In the genomic region with DNA sequence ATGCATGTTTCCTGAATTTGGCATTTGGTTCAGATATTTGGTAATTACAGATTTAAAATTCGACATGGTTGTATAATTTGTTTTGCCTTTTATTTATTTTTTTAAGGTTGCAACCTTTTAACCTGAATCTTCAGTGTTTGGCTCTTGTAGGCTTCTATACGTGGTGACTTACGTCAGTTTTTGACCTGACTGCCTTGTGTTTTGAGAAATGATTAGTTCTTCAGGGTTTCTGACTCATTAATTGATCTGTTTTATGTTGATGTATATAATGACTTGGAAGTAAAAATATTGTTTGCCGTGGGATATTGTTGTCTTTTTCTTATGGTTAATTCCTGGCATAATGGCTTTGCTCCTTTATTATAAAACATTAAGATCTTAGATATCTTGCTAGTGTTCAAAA, we compare ENCODE assay signal across 3 cellular contexts.
TF ChIP-seq lines count a peak whose summit lies in the region.

No MANE protein-coding gene starts in this region.

TF ChIP-seq in SK-N-SH, 30 proteins besides CTCF, POLR2A, EP300 and RAD21 (continues in another document):
- TF ChIP-seq JUND (IDR thresholded peaks at IDR 0.05) (no peak), PBX3 (IDR thresholded peaks at IDR 0.05) (no peak), YY1 (IDR thresholded peaks at IDR 0.05; ENCODE audit: low read depth) (no peak), FOXJ3 (CRISPR knock-in tag; IDR thresholded peaks at IDR 0.05) (no peak), MXI1 (IDR thresholded peaks at IDR 0.05; ENCODE audit: low read depth, low read length) (no peak), SMC3 (IDR thresholded peaks at IDR 0.05; ENCODE audit: low read depth, low read length) (no peak), ZBTB33 (IDR thresholded peaks at IDR 0.05; ENCODE audit: borderline replicate concordance, low read depth) (no peak), SIN3A (IDR thresholded peaks at IDR 0.05; ENCODE audit: borderline replicate concordance, low read depth, low read length) (no peak), ELF1 (IDR thresholded peaks at IDR 0.05) (no peak), TCF12 (IDR thresholded peaks at IDR 0.05) (no peak), RFX5 (IDR thresholded peaks at IDR 0.05; ENCODE audit: low read length) (no peak), USF1 (IDR thresholded peaks at IDR 0.05; ENCODE audit: borderline replicate concordance, low read depth) (no peak)

TF ChIP-seq in SK-N-SH treated with all-trans-retinoic acid at 6 μM for 48 hours, 23 proteins besides CTCF, POLR2A, EP300 and RAD21:
- no peak for TF ChIP-seq CSRNP3 (CRISPR knock-in tag; IDR thresholded peaks at IDR 0.05)
- TF ChIP-seq TCF4 (CRISPR knock-in tag; IDR thresholded peaks at IDR 0.05; ENCODE audit: borderline replicate concordance): no peak
- TF ChIP-seq ZNF565 (CRISPR knock-in tag; conservative IDR thresholded peaks at IDR 0.05; ENCODE audit: low read depth): no peak
- no peak for TF ChIP-seq BACH2 (CRISPR knock-in tag; IDR thresholded peaks at IDR 0.05; ENCODE audit: borderline replicate concordance)
- TF ChIP-seq, protein P1, sequence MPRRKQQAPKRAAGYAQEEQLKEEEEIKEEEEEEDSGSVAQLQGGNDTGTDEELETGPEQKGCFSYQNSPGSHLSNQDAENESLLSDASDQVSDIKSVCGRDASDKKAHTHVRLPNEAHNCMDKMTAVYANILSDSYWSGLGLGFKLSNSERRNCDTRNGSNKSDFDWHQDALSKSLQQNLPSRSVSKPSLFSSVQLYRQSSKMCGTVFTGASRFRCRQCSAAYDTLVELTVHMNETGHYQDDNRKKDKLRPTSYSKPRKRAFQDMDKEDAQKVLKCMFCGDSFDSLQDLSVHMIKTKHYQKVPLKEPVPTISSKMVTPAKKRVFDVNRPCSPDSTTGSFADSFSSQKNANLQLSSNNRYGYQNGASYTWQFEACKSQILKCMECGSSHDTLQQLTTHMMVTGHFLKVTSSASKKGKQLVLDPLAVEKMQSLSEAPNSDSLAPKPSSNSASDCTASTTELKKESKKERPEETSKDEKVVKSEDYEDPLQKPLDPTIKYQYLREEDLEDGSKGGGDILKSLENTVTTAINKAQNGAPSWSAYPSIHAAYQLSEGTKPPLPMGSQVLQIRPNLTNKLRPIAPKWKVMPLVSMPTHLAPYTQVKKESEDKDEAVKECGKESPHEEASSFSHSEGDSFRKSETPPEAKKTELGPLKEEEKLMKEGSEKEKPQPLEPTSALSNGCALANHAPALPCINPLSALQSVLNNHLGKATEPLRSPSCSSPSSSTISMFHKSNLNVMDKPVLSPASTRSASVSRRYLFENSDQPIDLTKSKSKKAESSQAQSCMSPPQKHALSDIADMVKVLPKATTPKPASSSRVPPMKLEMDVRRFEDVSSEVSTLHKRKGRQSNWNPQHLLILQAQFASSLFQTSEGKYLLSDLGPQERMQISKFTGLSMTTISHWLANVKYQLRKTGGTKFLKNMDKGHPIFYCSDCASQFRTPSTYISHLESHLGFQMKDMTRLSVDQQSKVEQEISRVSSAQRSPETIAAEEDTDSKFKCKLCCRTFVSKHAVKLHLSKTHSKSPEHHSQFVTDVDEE (CRISPR knock-in tag; IDR thresholded peaks at IDR 0.05): no peak
- TF ChIP-seq PPARA (CRISPR knock-in tag; IDR thresholded peaks at IDR 0.05; ENCODE audit: borderline replicate concordance): no peak
- TF ChIP-seq, protein P2, sequence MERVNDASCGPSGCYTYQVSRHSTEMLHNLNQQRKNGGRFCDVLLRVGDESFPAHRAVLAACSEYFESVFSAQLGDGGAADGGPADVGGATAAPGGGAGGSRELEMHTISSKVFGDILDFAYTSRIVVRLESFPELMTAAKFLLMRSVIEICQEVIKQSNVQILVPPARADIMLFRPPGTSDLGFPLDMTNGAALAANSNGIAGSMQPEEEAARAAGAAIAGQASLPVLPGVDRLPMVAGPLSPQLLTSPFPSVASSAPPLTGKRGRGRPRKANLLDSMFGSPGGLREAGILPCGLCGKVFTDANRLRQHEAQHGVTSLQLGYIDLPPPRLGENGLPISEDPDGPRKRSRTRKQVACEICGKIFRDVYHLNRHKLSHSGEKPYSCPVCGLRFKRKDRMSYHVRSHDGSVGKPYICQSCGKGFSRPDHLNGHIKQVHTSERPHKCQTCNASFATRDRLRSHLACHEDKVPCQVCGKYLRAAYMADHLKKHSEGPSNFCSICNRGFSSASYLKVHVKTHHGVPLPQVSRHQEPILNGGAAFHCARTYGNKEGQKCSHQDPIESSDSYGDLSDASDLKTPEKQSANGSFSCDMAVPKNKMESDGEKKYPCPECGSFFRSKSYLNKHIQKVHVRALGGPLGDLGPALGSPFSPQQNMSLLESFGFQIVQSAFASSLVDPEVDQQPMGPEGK (CRISPR knock-in tag; IDR thresholded peaks at IDR 0.05; ENCODE audit: borderline replicate concordance): no peak
- no peak for TF ChIP-seq ARNTL (CRISPR knock-in tag; IDR thresholded peaks at IDR 0.05; ENCODE audit: borderline replicate concordance, low read depth)
- TF ChIP-seq ZFP30 (CRISPR knock-in tag; IDR thresholded peaks at IDR 0.05): no peak
- TF ChIP-seq OSR1 (CRISPR knock-in tag; IDR thresholded peaks at IDR 0.05): no peak
- TF ChIP-seq ZFP3 (CRISPR knock-in tag; IDR thresholded peaks at IDR 0.05): no peak
- TF ChIP-seq SNAI2 (CRISPR knock-in tag; IDR thresholded peaks at IDR 0.05): no peak
- no peak for TF ChIP-seq ISL1 (CRISPR knock-in tag; IDR thresholded peaks at IDR 0.05)

TF ChIP-seq in H1, 55 proteins besides CTCF, POLR2A, EP300 and RAD21:
- TF ChIP-seq SIRT6 (IDR thresholded peaks at IDR 0.05; ENCODE audit: low read length): no peak
